Comparison of ENCODE assay signal across 1 cellular context in the genomic region with DNA sequence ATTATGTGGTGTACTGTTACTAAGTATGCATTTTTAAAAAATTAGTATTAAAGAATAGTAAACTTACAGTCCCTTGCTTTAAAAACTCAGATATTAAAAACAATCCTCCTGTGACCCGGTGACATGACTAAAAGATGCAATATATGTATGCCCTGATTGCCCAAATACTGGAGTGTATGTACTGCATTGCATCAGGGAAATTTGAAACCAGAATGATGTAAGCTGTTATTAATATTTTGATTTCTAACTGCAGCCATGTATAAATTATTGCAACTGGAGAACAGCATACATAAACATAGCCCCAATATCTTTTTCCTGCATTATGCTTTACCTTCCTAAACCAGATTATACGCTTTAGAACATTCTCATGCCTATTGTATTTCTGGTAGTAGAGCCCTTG.
TF ChIP-seq lines count a peak whose summit lies in the region.

No MANE protein-coding gene starts in this region.

TF ChIP-seq in WTC11, 78 proteins besides CTCF, POLR2A, EP300 and RAD21 (continued from another document):
- TF ChIP-seq, protein P1, sequence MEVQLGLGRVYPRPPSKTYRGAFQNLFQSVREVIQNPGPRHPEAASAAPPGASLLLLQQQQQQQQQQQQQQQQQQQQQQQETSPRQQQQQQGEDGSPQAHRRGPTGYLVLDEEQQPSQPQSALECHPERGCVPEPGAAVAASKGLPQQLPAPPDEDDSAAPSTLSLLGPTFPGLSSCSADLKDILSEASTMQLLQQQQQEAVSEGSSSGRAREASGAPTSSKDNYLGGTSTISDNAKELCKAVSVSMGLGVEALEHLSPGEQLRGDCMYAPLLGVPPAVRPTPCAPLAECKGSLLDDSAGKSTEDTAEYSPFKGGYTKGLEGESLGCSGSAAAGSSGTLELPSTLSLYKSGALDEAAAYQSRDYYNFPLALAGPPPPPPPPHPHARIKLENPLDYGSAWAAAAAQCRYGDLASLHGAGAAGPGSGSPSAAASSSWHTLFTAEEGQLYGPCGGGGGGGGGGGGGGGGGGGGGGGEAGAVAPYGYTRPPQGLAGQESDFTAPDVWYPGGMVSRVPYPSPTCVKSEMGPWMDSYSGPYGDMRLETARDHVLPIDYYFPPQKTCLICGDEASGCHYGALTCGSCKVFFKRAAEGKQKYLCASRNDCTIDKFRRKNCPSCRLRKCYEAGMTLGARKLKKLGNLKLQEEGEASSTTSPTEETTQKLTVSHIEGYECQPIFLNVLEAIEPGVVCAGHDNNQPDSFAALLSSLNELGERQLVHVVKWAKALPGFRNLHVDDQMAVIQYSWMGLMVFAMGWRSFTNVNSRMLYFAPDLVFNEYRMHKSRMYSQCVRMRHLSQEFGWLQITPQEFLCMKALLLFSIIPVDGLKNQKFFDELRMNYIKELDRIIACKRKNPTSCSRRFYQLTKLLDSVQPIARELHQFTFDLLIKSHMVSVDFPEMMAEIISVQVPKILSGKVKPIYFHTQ (CRISPR knock-in tag; IDR thresholded peaks at IDR 0.05), result no peak
- no peak for TF ChIP-seq TEAD1 (CRISPR knock-in tag; IDR thresholded peaks at IDR 0.05)
